In the genomic region with DNA sequence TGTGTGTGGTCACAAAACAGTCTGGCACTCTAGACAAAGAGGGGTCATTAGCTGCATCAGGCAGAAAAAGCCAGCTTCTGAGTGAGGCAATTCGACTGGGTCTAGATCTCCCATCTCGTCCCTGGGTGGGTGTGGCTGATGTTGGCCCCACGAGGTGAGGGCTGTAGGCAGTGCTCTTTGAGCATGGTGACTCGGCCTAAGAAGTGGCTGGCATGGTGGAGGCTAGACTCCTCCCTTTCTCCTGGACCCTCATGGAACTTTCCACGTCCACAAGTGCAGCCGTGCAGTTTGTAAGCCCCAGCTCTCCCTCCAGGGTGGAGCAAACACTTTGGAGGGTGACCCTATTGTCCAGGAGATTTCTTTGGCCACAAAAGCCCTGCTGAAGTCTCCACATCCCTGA, we compare ENCODE assay signal across 27 cellular contexts.
"Had no signal": no experiment of that assay in that cellular context is flagged by ENCODE, and none has a peak within 500 bp of the region (broad histone marks: within the 10 kb centered on the region; RNA-seq: fewer than 3 reads in every experiment).

No MANE protein-coding gene starts in this region.

- H3K4me3 Mint-ChIP-seq: mesothelial cell of epicardium; naive B cell; natural killer cell; nephron progenitor cell; stimulated activated naive B cell treated with anti-CD40 and anti-IgM and Interleukin-4, amounts not matched to agents 10 μg/mL and 1 μg/mL and 100 μg/mL, for 72 hours had no signal

- H2AFZ ChIP-seq: parathyroid adenoma had no signal

- H3K36me3 Mint-ChIP-seq: mesothelial cell of epicardium; naive B cell; natural killer cell; stimulated activated naive B cell treated with anti-CD40 and anti-IgM and Interleukin-4, amounts not matched to agents 10 μg/mL and 1 μg/mL and 100 μg/mL, for 72 hours had no signal

- H3K27me3 ChIP-seq: right atrium auricular region, stomach, suprapubic skin, upper lobe of right lung had no signal

- FAIRE-seq: kidney, urothelium cell line had no signal

- H3K36me3 ChIP-seq: left lung, lower lobe of right lung, right atrium auricular region, stomach, suprapubic skin, thoracic aorta, tibial artery, upper lobe of right lung had no signal

- H3K4me1 Mint-ChIP-seq: mesothelial cell of epicardium, natural killer cell had no signal

- H3K9ac ChIP-seq: parathyroid adenoma had no signal

- DNase-seq: hippocampal formation; kidney; left colon; left lung; lower lobe of right lung; mesendoderm; naive B cell; natural killer cell; nephron progenitor cell; nucleus accumbens; stimulated activated CD4-positive, alpha-beta T cell treated with anti-CD3 and anti-CD28 coated beads, Interleukin-12 subunit alpha, Interleukin-12 subunit beta, amount 100 ng/mL, for 4 hours; stimulated activated CD4-positive, alpha-beta T cell treated with anti-CD3 and anti-CD28 coated beads, Interleukin-15, amount 100 ng/mL, for 24 hours; stimulated activated CD4-positive, alpha-beta T cell treated with anti-CD3 and anti-CD28 coated beads, Interleukin-2, amount 100 ng/mL, for 24 hours; stimulated activated CD4-positive, alpha-beta T cell treated with anti-CD3 and anti-CD28 coated beads, Interleukin-4, amount 100 ng/mL, for 1 hour; stimulated activated naive B cell treated with anti-CD40 and anti-IgM and Interleukin-4, amounts not matched to agents 10 μg/mL and 1 μg/mL and 100 μg/mL, for 72 hours; stimulated activated naive CD8-positive, alpha-beta T cell treated with anti-CD3 and anti-CD28 coated beads, Interleukin-15, Interleukin-2, amounts not matched to agents 100 U/mL and 50 U/mL, for 24 hours; stomach; tibial artery; upper lobe of right lung had no signal

- H3K27ac Mint-ChIP-seq: mesothelial cell of epicardium; naive B cell; natural killer cell; nephron progenitor cell; stimulated activated naive B cell treated with anti-CD40 and anti-IgM and Interleukin-4, amounts not matched to agents 10 μg/mL and 1 μg/mL and 100 μg/mL, for 72 hours had no signal

- H3K4me1 ChIP-seq: left lung, lower lobe of right lung, parathyroid adenoma, right atrium auricular region, stomach, suprapubic skin, tibial artery, upper lobe of right lung had no signal

- H3K79me2 ChIP-seq: parathyroid adenoma had no signal

- ATAC-seq: left colon; left lung; lower lobe of right lung; natural killer cell; sciatic nerve; stimulated activated naive B cell treated with anti-CD40 and anti-IgM and Interleukin-4, amounts not matched to agents 10 μg/mL and 1 μg/mL and 100 μg/mL, for 72 hours; stimulated activated naive CD8-positive, alpha-beta T cell treated with anti-CD3 and anti-CD28 coated beads, Interleukin-15, Interleukin-2, amounts not matched to agents 100 U/mL and 50 U/mL, for 24 hours; upper lobe of right lung had no signal

- H3K27ac ChIP-seq: left lung, lower lobe of right lung, parathyroid adenoma, right atrium auricular region, skin epidermis, stomach, suprapubic skin, thoracic aorta, tibial artery, upper lobe of right lung had no signal

- H3K4me3 ChIP-seq: left lung, lower lobe of right lung, right atrium auricular region, skin epidermis, stomach, suprapubic skin, thoracic aorta, tibial artery, upper lobe of right lung had no signal

- H3K9me3 Mint-ChIP-seq: mesothelial cell of epicardium; naive B cell; natural killer cell; stimulated activated naive B cell treated with anti-CD40 and anti-IgM and Interleukin-4, amounts not matched to agents 10 μg/mL and 1 μg/mL and 100 μg/mL, for 72 hours had no signal

- H3K9me3 ChIP-seq: left lung, lower lobe of right lung, right atrium auricular region, stomach, suprapubic skin, thoracic aorta, tibial artery, upper lobe of right lung had no signal
